Comparison of ENCODE assay signal across 1 cellular context in the genomic region with DNA sequence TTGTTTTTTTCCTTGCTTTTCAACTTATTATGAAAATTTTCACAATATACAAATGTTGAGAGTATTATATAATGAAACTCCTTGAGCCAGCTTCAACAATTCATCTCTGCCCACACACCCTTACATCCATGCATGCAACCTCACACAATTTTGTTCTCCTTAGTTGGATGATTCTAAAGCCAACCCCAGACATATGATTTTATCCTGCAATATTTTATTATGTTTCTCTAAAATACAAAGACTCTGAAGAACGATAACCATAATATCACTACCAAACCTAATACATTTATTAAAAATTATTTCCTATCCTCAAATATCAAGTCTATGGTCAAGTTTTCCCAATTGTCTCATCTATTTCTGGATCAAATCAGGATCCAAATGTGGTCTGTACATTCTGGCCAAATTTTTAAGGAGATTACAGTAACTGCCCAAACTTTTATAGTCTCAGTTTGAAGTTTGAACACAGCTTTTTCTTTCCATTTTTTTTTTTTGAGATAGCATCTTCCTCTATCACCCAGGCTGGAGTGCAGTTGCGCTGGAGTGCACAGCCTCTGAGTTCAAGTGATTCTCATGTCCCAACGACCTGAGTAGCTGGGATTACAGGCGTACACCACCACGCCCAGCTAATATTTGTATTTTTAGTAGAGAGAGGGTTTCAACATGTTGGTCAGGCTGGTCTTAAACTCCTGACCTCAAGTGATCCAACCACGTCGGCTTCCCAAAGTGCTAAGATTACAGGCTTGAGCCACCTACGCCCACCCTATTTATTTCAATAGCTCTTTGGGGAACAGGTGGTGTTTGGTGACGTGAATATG.
TF ChIP-seq lines count a peak whose summit lies in the region.

No MANE protein-coding gene starts in this region.

TF ChIP-seq in A549, 52 proteins besides CTCF, POLR2A, EP300 and RAD21 (continued from another document):
- TF ChIP-seq, protein P1, sequence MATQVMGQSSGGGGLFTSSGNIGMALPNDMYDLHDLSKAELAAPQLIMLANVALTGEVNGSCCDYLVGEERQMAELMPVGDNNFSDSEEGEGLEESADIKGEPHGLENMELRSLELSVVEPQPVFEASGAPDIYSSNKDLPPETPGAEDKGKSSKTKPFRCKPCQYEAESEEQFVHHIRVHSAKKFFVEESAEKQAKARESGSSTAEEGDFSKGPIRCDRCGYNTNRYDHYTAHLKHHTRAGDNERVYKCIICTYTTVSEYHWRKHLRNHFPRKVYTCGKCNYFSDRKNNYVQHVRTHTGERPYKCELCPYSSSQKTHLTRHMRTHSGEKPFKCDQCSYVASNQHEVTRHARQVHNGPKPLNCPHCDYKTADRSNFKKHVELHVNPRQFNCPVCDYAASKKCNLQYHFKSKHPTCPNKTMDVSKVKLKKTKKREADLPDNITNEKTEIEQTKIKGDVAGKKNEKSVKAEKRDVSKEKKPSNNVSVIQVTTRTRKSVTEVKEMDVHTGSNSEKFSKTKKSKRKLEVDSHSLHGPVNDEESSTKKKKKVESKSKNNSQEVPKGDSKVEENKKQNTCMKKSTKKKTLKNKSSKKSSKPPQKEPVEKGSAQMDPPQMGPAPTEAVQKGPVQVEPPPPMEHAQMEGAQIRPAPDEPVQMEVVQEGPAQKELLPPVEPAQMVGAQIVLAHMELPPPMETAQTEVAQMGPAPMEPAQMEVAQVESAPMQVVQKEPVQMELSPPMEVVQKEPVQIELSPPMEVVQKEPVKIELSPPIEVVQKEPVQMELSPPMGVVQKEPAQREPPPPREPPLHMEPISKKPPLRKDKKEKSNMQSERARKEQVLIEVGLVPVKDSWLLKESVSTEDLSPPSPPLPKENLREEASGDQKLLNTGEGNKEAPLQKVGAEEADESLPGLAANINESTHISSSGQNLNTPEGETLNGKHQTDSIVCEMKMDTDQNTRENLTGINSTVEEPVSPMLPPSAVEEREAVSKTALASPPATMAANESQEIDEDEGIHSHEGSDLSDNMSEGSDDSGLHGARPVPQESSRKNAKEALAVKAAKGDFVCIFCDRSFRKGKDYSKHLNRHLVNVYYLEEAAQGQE (IDR thresholded peaks at IDR 0.05), result no peak
- TF ChIP-seq FOSL2 (IDR thresholded peaks at IDR 0.05) (no peak), FOSL2 (CRISPR knock-in tag; IDR thresholded peaks at IDR 0.05) (no peak), CHD2 (IDR thresholded peaks at IDR 0.05; ENCODE audit: low read length, partially characterized antibody) (no peak), SMC3 (IDR thresholded peaks at IDR 0.05) (no peak), CEBPB (IDR thresholded peaks at IDR 0.05) (no peak), MAZ (IDR thresholded peaks at IDR 0.05; ENCODE audit: borderline replicate concordance, low read depth, low read length) (no peak), CHD4 (IDR thresholded peaks at IDR 0.05; ENCODE audit: borderline replicate concordance) (no peak)
